In genomic region chr11:82631722-82632630, GRCh38 we compare ENCODE assay signal across 12 cellular contexts.
DNase-seq lines count a peak whose midpoint lies in the region; ATAC-seq, FAIRE-seq and TF ChIP-seq lines count a peak whose summit lies in the region.
"Had no signal": no experiment of that assay in that cellular context is flagged by ENCODE, and none has a peak within 500 bp of the region (broad histone marks: within the 10 kb centered on the region; RNA-seq: fewer than 3 reads in every experiment).

No MANE protein-coding gene starts in this region.

- H3K27me3 ChIP-seq in foreskin keratinocyte, result no peaks in the 10 kb centered on the region
- H3K27me3 ChIP-seq: neural progenitor cell had no signal

- no peak overlapping the region for H3K27ac ChIP-seq in foreskin keratinocyte
- H3K27ac ChIP-seq: HL-60, neural progenitor cell had no signal

- intact Hi-C loops in head of caudate nucleus (cut with DNase I), result no loop called here
- intact Hi-C loops in Right ventricle myocardium superior (cut with DNase I), result no loop called here

- TF ChIP-seq CTCF in foreskin keratinocyte (conservative IDR thresholded peaks at IDR 0.05), result no peak

- no peaks in the 10 kb centered on the region for H3K4me1 ChIP-seq in foreskin keratinocyte
- H3K4me1 ChIP-seq: neural progenitor cell had no signal

- no peak for DNase-seq in GM18507 (ENCODE audit: extremely low spot score, insufficient read length, low read depth)
- DNase-seq in foreskin keratinocyte, result peak; percentile 36 to 66
- DNase-seq in head of caudate nucleus, result no peak
- no peak for DNase-seq in Right ventricle myocardium superior
- no peak for DNase-seq in NCI-H510A treated with DMSO at 0.1 percent for 48 hours (lab: John Stamatoyannopoulos, UW)
- no peak for DNase-seq in NCI-H2171 treated with DMSO at 0.1 percent for 48 hours (lab: John Stamatoyannopoulos, UW)
- DNase-seq: activated CD4-positive, CD25-positive, alpha-beta regulatory T cell treated with anti-CD3 and anti-CD28 coated beads, Interleukin-2, amount 50 U/mL, for 72 hours; NCI-H510A had no signal

- peak; percentile 70 for FAIRE-seq in GM18507 (lab: Jason Lieb, UNC)

- ATAC-seq in GM21515 (IDR thresholded peaks at IDR 0.05; ENCODE audit: unreplicated experiment), result peak; percentile 75
- peak; percentile 75 for ATAC-seq in HG03175 (IDR thresholded peaks at IDR 0.05; ENCODE audit: unreplicated experiment)
- peak; percentile 23 for ATAC-seq in foreskin keratinocyte
- no peak for ATAC-seq in Right ventricle myocardium superior (ENCODE audit: poor library complexity)

Comparison
In these comparisons a context has a peak if more than half of its experiments do, and no peak if none do; other contexts are left out.
1. DNase-seq: peak in foreskin keratinocyte (2 of 2); none in GM18507 (single experiment), head of caudate nucleus (0 of 42), Right ventricle myocardium superior (single experiment), NCI-H510A treated with DMSO at 0.1 percent for 48 hours (single experiment) and NCI-H2171 treated with DMSO at 0.1 percent for 48 hours (single experiment).